In genomic region chr18:63963610-63964256, GRCh38 we compare ENCODE assay signal across 9 cellular contexts. TPM values are rescaled to one million over a fixed set of nuclear protein-coding genes. Genes with fewer than 3 reads are reported as not detected.
A peak's percentile ranks its signal among the peaks of the same experiment; 100 is the strongest.
DNase-seq lines count a peak whose midpoint lies in the region; ATAC-seq lines count a peak whose summit lies in the region.
"Had no signal": no experiment of that assay in that cellular context is flagged by ENCODE, and none has a peak within 500 bp of the region (broad histone marks: within the 10 kb centered on the region; RNA-seq: fewer than 3 reads in every experiment).

No MANE protein-coding gene starts in this region.

- peaks cover 5% of the 10 kb centered on the region for H3K27me3 Mint-ChIP-seq in activated T-cell treated with anti-CD3 and anti-CD28 coated beads, Interleukin-2, amount 50 U/mL, for 72 hours (ENCODE audit: low read depth)
- no peaks in the 10 kb centered on the region for H3K27me3 Mint-ChIP-seq in activated T-helper 2 cell treated with anti-CD3 and anti-CD28 coated beads, Interferon-gamma antibody, Interleukin-2, Interleukin-4, amounts not matched to agents 10 μg/mL and 5 μg/mL and 100 μg/mL, durations not matched to agents 14 hours and 24 hours and 36 hours (ENCODE audit: low read depth)

- H3K27ac Mint-ChIP-seq in activated T-cell treated with anti-CD3 and anti-CD28 coated beads, Interleukin-2, amount 50 U/mL, for 72 hours: peak overlapping the region; percentile 14
- no peak overlapping the region for H3K27ac Mint-ChIP-seq in activated T-helper 2 cell treated with anti-CD3 and anti-CD28 coated beads, Interferon-gamma antibody, Interleukin-2, Interleukin-4, amounts not matched to agents 10 μg/mL and 5 μg/mL and 100 μg/mL, durations not matched to agents 14 hours and 24 hours and 36 hours
- H3K27ac Mint-ChIP-seq: T-helper 1 cell treated with Interleukin-12 subunit alpha and Interleukin-12 subunit beta and Interleukin-4 antibody, amounts not matched to agents 30 μg/mL and 1 μg/mL, for 36 hours had no signal

- peaks cover 4% of the 10 kb centered on the region in 2 donors for H3K36me3 Mint-ChIP-seq in activated T-cell treated with anti-CD3 and anti-CD28 coated beads, Interleukin-2, amount 50 U/mL, for 72 hours (ENCODE audit: insufficient read depth in 2 of 2)
- H3K36me3 Mint-ChIP-seq in activated T-helper 2 cell treated with anti-CD3 and anti-CD28 coated beads, Interferon-gamma antibody, Interleukin-2, Interleukin-4, amounts not matched to agents 10 μg/mL and 5 μg/mL and 100 μg/mL, durations not matched to agents 14 hours and 24 hours and 36 hours (ENCODE audit: low read depth): peaks cover 3% of the 10 kb centered on the region

- no peak overlapping the region for H3K4me3 Mint-ChIP-seq in activated T-cell treated with anti-CD3 and anti-CD28 coated beads, Interleukin-2, amount 50 U/mL, for 72 hours
- H3K4me3 Mint-ChIP-seq in activated T-helper 2 cell treated with anti-CD3 and anti-CD28 coated beads, Interferon-gamma antibody, Interleukin-2, Interleukin-4, amounts not matched to agents 10 μg/mL and 5 μg/mL and 100 μg/mL, durations not matched to agents 14 hours and 24 hours and 36 hours (ENCODE audit: low read depth): no peak overlapping the region
- H3K4me3 Mint-ChIP-seq: T-helper 1 cell treated with Interleukin-12 subunit alpha and Interleukin-12 subunit beta and Interleukin-4 antibody, amounts not matched to agents 30 μg/mL and 1 μg/mL, for 36 hours had no signal

- ATAC-seq in GM19035 (IDR thresholded peaks at IDR 0.05; ENCODE audit: unreplicated experiment): peak; percentile 85
- ATAC-seq in HG03139 (IDR thresholded peaks at IDR 0.05; ENCODE audit: unreplicated experiment): peak; percentile 83
- peak; percentile 66 to 75 for ATAC-seq in activated T-cell treated with anti-CD3 and anti-CD28 coated beads, Interleukin-2, amount 50 U/mL, for 72 hours (replicated peaks in 1 of 2)

- H3K4me1 Mint-ChIP-seq in activated T-cell treated with anti-CD3 and anti-CD28 coated beads, Interleukin-2, amount 50 U/mL, for 72 hours (ENCODE audit: low read depth): no peaks in the 10 kb centered on the region
- no peaks in the 10 kb centered on the region for H3K4me1 Mint-ChIP-seq in activated T-helper 2 cell treated with anti-CD3 and anti-CD28 coated beads, Interferon-gamma antibody, Interleukin-2, Interleukin-4, amounts not matched to agents 10 μg/mL and 5 μg/mL and 100 μg/mL, durations not matched to agents 14 hours and 24 hours and 36 hours (ENCODE audit: low read depth)

- intact Hi-C loops in activated T-helper 2 cell treated with anti-CD3 and anti-CD28 coated beads, Interferon-gamma antibody, Interleukin-2, Interleukin-4, amounts not matched to agents 10 μg/mL and 5 μg/mL and 100 μg/mL, durations not matched to agents 14 hours and 24 hours and 36 hours (cut with micrococcal nuclease): loop anchor here (2.0 kb wide), 1 partner anchor 15 kb away; no protein-coding TSS in a partner anchor

- H3K9me3 Mint-ChIP-seq in activated T-cell treated with anti-CD3 and anti-CD28 coated beads, Interleukin-2, amount 50 U/mL, for 72 hours: no peaks in the 10 kb centered on the region
- H3K9me3 Mint-ChIP-seq in activated T-helper 2 cell treated with anti-CD3 and anti-CD28 coated beads, Interferon-gamma antibody, Interleukin-2, Interleukin-4, amounts not matched to agents 10 μg/mL and 5 μg/mL and 100 μg/mL, durations not matched to agents 14 hours and 24 hours and 36 hours: no peaks in the 10 kb centered on the region
- H3K9me3 Mint-ChIP-seq: T-helper 1 cell treated with Interleukin-12 subunit alpha and Interleukin-12 subunit beta and Interleukin-4 antibody, amounts not matched to agents 30 μg/mL and 1 μg/mL, for 36 hours had no signal

- DNase-seq in COR-L47 (lab: John Stamatoyannopoulos, UW) (peak; percentile 57), NCI-H748 (lab: John Stamatoyannopoulos, UW; ENCODE audit: unreplicated experiment) (peak; percentile 77), germinal center (ENCODE audit: low spot score) (peak; percentile 31), renal cortical epithelial cell (ENCODE audit: low read depth) (peak; percentile 78)
- DNase-seq in activated T-cell treated with anti-CD3 and anti-CD28 coated beads, Interleukin-2, amount 50 U/mL, for 72 hours: peak; percentile 29 to 37
- DNase-seq in activated T-helper 2 cell treated with anti-CD3 and anti-CD28 coated beads, Interferon-gamma antibody, Interleukin-2, Interleukin-4, amounts not matched to agents 10 μg/mL and 5 μg/mL and 100 μg/mL, durations not matched to agents 14 hours and 24 hours and 36 hours (ENCODE audit: low spot score): no peak

RNA-seq across cellular contexts. Expression of gene SERPINB8, which starts 6.1 kb away (rescaled TPM):
- total RNA-seq in activated T-cell treated with anti-CD3 and anti-CD28 coated beads, Interleukin-2, amount 50 U/mL, for 72 hours: 10 to 100 TPM; 18.6 to 28.8 TPM
- total RNA-seq in renal cortical epithelial cell: 20.9 and 30.9 TPM in 2 replicates
- total RNA-seq in activated T-helper 2 cell treated with anti-CD3 and anti-CD28 coated beads, Interferon-gamma antibody, Interleukin-2, Interleukin-4, amounts not matched to agents 10 μg/mL and 5 μg/mL and 100 μg/mL, durations not matched to agents 14 hours and 24 hours and 36 hours: 19.0 and 21.0 TPM in 2 replicates

RNA-seq across cellular contexts. Expression of gene HMSD, which starts 14.6 kb away (rescaled TPM):
- total RNA-seq in activated T-cell treated with anti-CD3 and anti-CD28 coated beads, Interleukin-2, amount 50 U/mL, for 72 hours: 10 to 100 TPM; 65.8 to 68.8 TPM
- total RNA-seq in renal cortical epithelial cell: 0.17 TPM in 1 of 2 replicates, not detected in the other
- 9.1 and 14.9 TPM in 2 replicates for total RNA-seq in activated T-helper 2 cell treated with anti-CD3 and anti-CD28 coated beads, Interferon-gamma antibody, Interleukin-2, Interleukin-4, amounts not matched to agents 10 μg/mL and 5 μg/mL and 100 μg/mL, durations not matched to agents 14 hours and 24 hours and 36 hours

RNA-seq across cellular contexts. Expression of gene SERPINB10, which starts 56.0 kb away (rescaled TPM):
- 1 to 10 TPM; 1.5 to 2.8 TPM for total RNA-seq in activated T-cell treated with anti-CD3 and anti-CD28 coated beads, Interleukin-2, amount 50 U/mL, for 72 hours
- total RNA-seq in renal cortical epithelial cell: not detected in 2 replicates
- not detected in 2 replicates for total RNA-seq in activated T-helper 2 cell treated with anti-CD3 and anti-CD28 coated beads, Interferon-gamma antibody, Interleukin-2, Interleukin-4, amounts not matched to agents 10 μg/mL and 5 μg/mL and 100 μg/mL, durations not matched to agents 14 hours and 24 hours and 36 hours
